In the genomic region with DNA sequence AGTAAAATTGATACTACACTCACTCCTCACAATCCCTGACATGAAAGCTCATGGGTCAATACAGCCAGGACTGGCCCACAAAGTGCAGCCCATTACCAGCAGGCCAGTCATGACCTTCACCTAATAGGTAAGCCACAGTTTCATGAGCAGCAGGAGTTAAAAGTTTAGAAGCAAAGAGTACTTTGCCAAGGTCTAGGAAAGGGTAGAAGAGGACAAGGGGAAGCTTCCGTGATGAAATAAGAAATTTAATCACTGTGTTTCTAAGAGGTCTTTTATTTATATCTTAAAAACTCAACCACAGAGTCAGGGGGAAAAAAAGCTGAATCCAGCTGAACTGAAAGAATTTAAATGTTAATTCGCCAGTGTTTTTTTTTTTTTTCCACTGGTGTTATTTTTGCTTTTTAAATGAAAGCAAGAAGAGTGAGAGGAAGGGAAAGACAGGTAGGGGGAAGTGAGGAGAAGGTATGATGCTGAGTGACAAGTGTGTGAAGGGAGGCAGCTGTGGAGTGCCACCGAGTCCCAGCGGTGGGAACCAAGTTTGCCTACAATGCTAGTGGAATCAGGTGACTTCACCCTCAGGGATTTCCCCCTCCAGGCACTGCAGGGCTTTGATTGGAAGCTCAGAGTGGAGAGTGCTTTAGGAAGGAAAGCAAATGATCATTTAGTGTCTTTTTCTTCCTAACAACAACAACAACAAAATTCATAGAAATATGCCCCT, we compare ENCODE assay signal across 22 cellular contexts.
DNase-seq lines count a peak whose midpoint lies in the region; ATAC-seq lines count a peak whose summit lies in the region.
"Had no signal": no experiment of that assay in that cellular context is flagged by ENCODE, and none has a peak within 500 bp of the region (broad histone marks: within the 10 kb centered on the region; RNA-seq: fewer than 3 reads in every experiment).

No MANE protein-coding gene starts in this region.

- in situ Hi-C loops in ACHN (cut with HindIII; ENCODE audit: low pct_ligation_motif_present, low pct_unique_long_range_greater_than_20kb, low sequenced_read_pairs): no loop called here

- no peak overlapping the region for H3K4me3 Mint-ChIP-seq in stimulated activated naive B cell treated with anti-CD40 and anti-IgM and Interleukin-4, amounts not matched to agents 10 μg/mL and 1 μg/mL and 100 μg/mL, for 72 hours
- H3K4me3 Mint-ChIP-seq: activated B cell treated with CpG ODN at 0.5 μM for 24 hours; activated naive CD4-positive, alpha-beta T cell treated with anti-CD3 and anti-CD28 coated beads for 36 hours; brain; CD8-positive, alpha-beta T cell; IgD-negative memory B cell had no signal

- peaks cover 0 to 2% of the 10 kb centered on the region in 2 donors for H3K36me3 Mint-ChIP-seq in stimulated activated naive B cell treated with anti-CD40 and anti-IgM and Interleukin-4, amounts not matched to agents 10 μg/mL and 1 μg/mL and 100 μg/mL, for 72 hours
- H3K36me3 Mint-ChIP-seq: brain; CD8-positive, alpha-beta T cell had no signal

- DNase-seq in Right ventricle myocardium superior: no peak
- no peak for DNase-seq in cardiac septum (ENCODE audit: low spot score)
- peak; percentile 36 for DNase-seq in iris pigment epithelial cell (ENCODE audit: low read depth)
- DNase-seq in stimulated activated naive B cell treated with anti-CD40 and anti-IgM and Interleukin-4, amounts not matched to agents 10 μg/mL and 1 μg/mL and 100 μg/mL, for 72 hours: peak; percentile 3
- no peak for DNase-seq in CD1c-positive myeloid dendritic cell (ENCODE audit: extremely low spot score)
- DNase-seq in ACHN: no peak
- DNase-seq: 8988T; activated B cell treated with CpG ODN at 0.5 μM for 24 hours; activated naive CD4-positive, alpha-beta T cell treated with anti-CD3 and anti-CD28 coated beads for 36 hours; adrenal gland; CD8-positive, alpha-beta T cell; NCI-H1092; NCI-H187 treated with DMSO at 0.1 percent for 48 hours; NCI-H226; stimulated activated CD4-positive, alpha-beta T cell treated with anti-CD3 and anti-CD28 coated beads, Interleukin-4, amount 100 ng/mL, for 4 hours; stimulated activated naive CD4-positive, alpha-beta T cell; testis; uterus had no signal

- peaks cover 22 to 23% of the 10 kb centered on the region in 2 donors for H3K27me3 Mint-ChIP-seq in stimulated activated naive B cell treated with anti-CD40 and anti-IgM and Interleukin-4, amounts not matched to agents 10 μg/mL and 1 μg/mL and 100 μg/mL, for 72 hours
- H3K27me3 Mint-ChIP-seq: brain had no signal

- ATAC-seq in Right ventricle myocardium superior (ENCODE audit: poor library complexity): peak; percentile 15
- peak; percentile 34 for ATAC-seq in HG02870 (IDR thresholded peaks at IDR 0.05; ENCODE audit: unreplicated experiment)
- peak; percentile 72 to 79 for ATAC-seq in stimulated activated naive B cell treated with anti-CD40 and anti-IgM and Interleukin-4, amounts not matched to agents 10 μg/mL and 1 μg/mL and 100 μg/mL, for 72 hours (replicated peaks)
- ATAC-seq in HG03442 (IDR thresholded peaks at IDR 0.05; ENCODE audit: unreplicated experiment): no peak
- ATAC-seq: CD8-positive, alpha-beta T cell had no signal

- H3K9me3 Mint-ChIP-seq in stimulated activated naive B cell treated with anti-CD40 and anti-IgM and Interleukin-4, amounts not matched to agents 10 μg/mL and 1 μg/mL and 100 μg/mL, for 72 hours: no peaks in the 10 kb centered on the region
- H3K9me3 Mint-ChIP-seq: activated B cell treated with CpG ODN at 0.5 μM for 24 hours; activated naive CD4-positive, alpha-beta T cell treated with anti-CD3 and anti-CD28 coated beads for 36 hours; brain; CD8-positive, alpha-beta T cell had no signal

- intact Hi-C loops in Right ventricle myocardium superior (cut with DNase I): no loop called here
- intact Hi-C loops in cardiac septum (cut with DNase I): no loop called here

- peaks cover 16 to 26% of the 10 kb centered on the region in 2 donors for H3K4me1 Mint-ChIP-seq in stimulated activated naive B cell treated with anti-CD40 and anti-IgM and Interleukin-4, amounts not matched to agents 10 μg/mL and 1 μg/mL and 100 μg/mL, for 72 hours

- no peak overlapping the region for H3K27ac Mint-ChIP-seq in stimulated activated naive B cell treated with anti-CD40 and anti-IgM and Interleukin-4, amounts not matched to agents 10 μg/mL and 1 μg/mL and 100 μg/mL, for 72 hours
- H3K27ac Mint-ChIP-seq: activated B cell treated with CpG ODN at 0.5 μM for 24 hours; activated naive CD4-positive, alpha-beta T cell treated with anti-CD3 and anti-CD28 coated beads for 36 hours; brain; CD8-positive, alpha-beta T cell; IgD-negative memory B cell had no signal

Comparison
In these comparisons a context has a peak if more than half of its experiments do, and no peak if none do; other contexts are left out.
1. DNase-seq: peak in iris pigment epithelial cell (single experiment) and stimulated activated naive B cell treated with anti-CD40 and anti-IgM and Interleukin-4, amounts not matched to agents 10 μg/mL and 1 μg/mL and 100 μg/mL, for 72 hours (single experiment); none in Right ventricle myocardium superior (single experiment), cardiac septum (single experiment), CD1c-positive myeloid dendritic cell (single experiment) and ACHN (single experiment).